Comparison of ENCODE assay signal across 1 cellular context in genomic region chr3:194740859-194741486, GRCh38.
TF ChIP-seq lines count a peak whose summit lies in the region.

No MANE protein-coding gene starts in this region.

TF ChIP-seq in H1, 55 proteins besides CTCF, POLR2A, EP300 and RAD21 (continued from another document):
- TF ChIP-seq KDM1A (IDR thresholded peaks at IDR 0.05; ENCODE audit: borderline replicate concordance, low read length) (no peak), SAP30 (IDR thresholded peaks at IDR 0.05; ENCODE audit: insufficient read depth, insufficient replicate concordance, low read length) (no peak), CREB1 (IDR thresholded peaks at IDR 0.05) (no peak), TCF12 (IDR thresholded peaks at IDR 0.05; ENCODE audit: low read depth, low read length) (no peak), SP2 (IDR thresholded peaks at IDR 0.05; ENCODE audit: low read length) (no peak), BRCA1 (IDR thresholded peaks at IDR 0.05; ENCODE audit: low read depth, low read length) (no peak), JUN (IDR thresholded peaks at IDR 0.05; ENCODE audit: low read depth, low read length) (no peak), CHD1 (IDR thresholded peaks at IDR 0.05; ENCODE audit: low read depth, low read length) (no peak)
